ENCODE assay signal across 1 cellular context in the genomic region with DNA sequence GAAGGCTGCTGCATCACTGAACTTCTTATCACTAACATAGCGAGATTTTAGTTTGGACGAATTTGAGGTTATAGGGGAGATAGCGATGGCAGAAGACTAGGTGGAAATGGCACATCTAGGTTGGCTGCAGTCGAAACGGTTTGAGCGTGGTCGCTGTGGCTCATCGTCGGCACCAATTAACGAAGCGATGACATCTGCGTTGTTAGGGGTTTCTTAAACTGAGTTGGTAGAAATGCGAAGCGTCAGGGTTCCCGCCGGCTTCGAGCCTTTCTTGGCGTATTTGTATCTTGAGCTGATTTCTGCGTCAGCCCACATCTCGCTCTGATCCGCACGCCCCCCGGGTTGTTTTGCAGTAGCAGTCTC.
TF ChIP-seq lines count a peak whose summit lies in the region.

No MANE protein-coding gene starts in this region.

TF ChIP-seq in HepG2, 621 proteins besides CTCF, POLR2A, EP300 and RAD21 (continues in another document):
- TF ChIP-seq DMAP1 (CRISPR knock-in tag; IDR thresholded peaks at IDR 0.05) (no peak), PPARG (CRISPR knock-in tag; conservative IDR thresholded peaks at IDR 0.05) (no peak), KDM1A (CRISPR knock-in tag; IDR thresholded peaks at IDR 0.05) (no peak), ZNF30 (CRISPR knock-in tag; IDR thresholded peaks at IDR 0.05) (0 out of 2 replicates have a peak, but pooled peaks have one; percentile 23), SIN3A (IDR thresholded peaks at IDR 0.05; ENCODE audit: borderline replicate concordance, low read depth, low read length) (0 out of 2 replicates have a peak, but pooled peaks have one; percentile 13), TBX3 (IDR thresholded peaks at IDR 0.05; ENCODE audit: borderline replicate concordance) (no peak), YEATS2 (CRISPR knock-in tag; IDR thresholded peaks at IDR 0.05; ENCODE audit: borderline replicate concordance) (no peak), AGO2 (optimal IDR thresholded peaks at IDR 0.05; ENCODE audit: low read depth, low read length) (peak; percentile 28), ZNF598 (CRISPR knock-in tag; IDR thresholded peaks at IDR 0.05; ENCODE audit: borderline replicate concordance) (0 out of 2 replicates have a peak, but pooled peaks have one; percentile 44), CREM (IDR thresholded peaks at IDR 0.05) (no peak), CREM (CRISPR knock-in tag; IDR thresholded peaks at IDR 0.05) (no peak), RNF2 (conservative IDR thresholded peaks at IDR 0.05; ENCODE audit: low read depth) (0 out of 2 replicates have a peak, but pooled peaks have one; percentile 42), ZNF33A (CRISPR knock-in tag; IDR thresholded peaks at IDR 0.05; ENCODE audit: borderline replicate concordance) (0 out of 2 replicates have a peak, but pooled peaks have one; percentile 18), ZNF589 (CRISPR knock-in tag; conservative IDR thresholded peaks at IDR 0.05) (peak; percentile 18; the same call in 1 of the 2 replicates), ZNF180 (CRISPR knock-in tag; IDR thresholded peaks at IDR 0.05; ENCODE audit: borderline replicate concordance, low read depth) (no peak), E2F1 (CRISPR knock-in tag; IDR thresholded peaks at IDR 0.05) (0 out of 2 replicates have a peak, but pooled peaks have one; percentile 3), SP2 (CRISPR knock-in tag; IDR thresholded peaks at IDR 0.05) (no peak), ZNF451 (CRISPR knock-in tag; IDR thresholded peaks at IDR 0.05) (no peak), ZNF7 (CRISPR knock-in tag; IDR thresholded peaks at IDR 0.05) (no peak), ZNF124 (CRISPR knock-in tag; IDR thresholded peaks at IDR 0.05) (0 out of 2 replicates have a peak, but pooled peaks have one; percentile 4), ZNF33B (CRISPR knock-in tag; IDR thresholded peaks at IDR 0.05) (no peak), ZNF577 (CRISPR knock-in tag; IDR thresholded peaks at IDR 0.05; ENCODE audit: borderline replicate concordance, low read depth) (no peak), KLF16 (CRISPR knock-in tag; IDR thresholded peaks at IDR 0.05) (0 out of 4 replicates have a peak, but pooled peaks have one; percentile 11 to 66), THRA (CRISPR knock-in tag; IDR thresholded peaks at IDR 0.05; ENCODE audit: borderline replicate concordance) (no peak), ZSCAN20 (CRISPR knock-in tag; IDR thresholded peaks at IDR 0.05; ENCODE audit: borderline replicate concordance) (0 out of 2 replicates have a peak, but pooled peaks have one; percentile 11), THAP9 (CRISPR knock-in tag; IDR thresholded peaks at IDR 0.05; ENCODE audit: borderline replicate concordance) (no peak), SKI (IDR thresholded peaks at IDR 0.05; ENCODE audit: partially characterized antibody) (peak; percentile 7), ZNF747 (CRISPR knock-in tag; IDR thresholded peaks at IDR 0.05; ENCODE audit: borderline replicate concordance) (peak; percentile 32; the same call in 1 of the 2 replicates), ZNF780A (CRISPR knock-in tag; IDR thresholded peaks at IDR 0.05) (0 out of 2 replicates have a peak, but pooled peaks have one; percentile 2), NFIC (IDR thresholded peaks at IDR 0.05; ENCODE audit: low read length) (peak; percentile 9; the same call in 1 of the 2 replicates), ZNF230 (CRISPR knock-in tag; IDR thresholded peaks at IDR 0.05) (no peak), ZNF580 (CRISPR knock-in tag; IDR thresholded peaks at IDR 0.05; ENCODE audit: borderline replicate concordance, low read depth) (0 out of 2 replicates have a peak, but pooled peaks have one; percentile 4), ZNF205 (CRISPR knock-in tag; IDR thresholded peaks at IDR 0.05) (peak; percentile 25; the same call in 1 of the 2 replicates)
- TF ChIP-seq, protein P1, sequence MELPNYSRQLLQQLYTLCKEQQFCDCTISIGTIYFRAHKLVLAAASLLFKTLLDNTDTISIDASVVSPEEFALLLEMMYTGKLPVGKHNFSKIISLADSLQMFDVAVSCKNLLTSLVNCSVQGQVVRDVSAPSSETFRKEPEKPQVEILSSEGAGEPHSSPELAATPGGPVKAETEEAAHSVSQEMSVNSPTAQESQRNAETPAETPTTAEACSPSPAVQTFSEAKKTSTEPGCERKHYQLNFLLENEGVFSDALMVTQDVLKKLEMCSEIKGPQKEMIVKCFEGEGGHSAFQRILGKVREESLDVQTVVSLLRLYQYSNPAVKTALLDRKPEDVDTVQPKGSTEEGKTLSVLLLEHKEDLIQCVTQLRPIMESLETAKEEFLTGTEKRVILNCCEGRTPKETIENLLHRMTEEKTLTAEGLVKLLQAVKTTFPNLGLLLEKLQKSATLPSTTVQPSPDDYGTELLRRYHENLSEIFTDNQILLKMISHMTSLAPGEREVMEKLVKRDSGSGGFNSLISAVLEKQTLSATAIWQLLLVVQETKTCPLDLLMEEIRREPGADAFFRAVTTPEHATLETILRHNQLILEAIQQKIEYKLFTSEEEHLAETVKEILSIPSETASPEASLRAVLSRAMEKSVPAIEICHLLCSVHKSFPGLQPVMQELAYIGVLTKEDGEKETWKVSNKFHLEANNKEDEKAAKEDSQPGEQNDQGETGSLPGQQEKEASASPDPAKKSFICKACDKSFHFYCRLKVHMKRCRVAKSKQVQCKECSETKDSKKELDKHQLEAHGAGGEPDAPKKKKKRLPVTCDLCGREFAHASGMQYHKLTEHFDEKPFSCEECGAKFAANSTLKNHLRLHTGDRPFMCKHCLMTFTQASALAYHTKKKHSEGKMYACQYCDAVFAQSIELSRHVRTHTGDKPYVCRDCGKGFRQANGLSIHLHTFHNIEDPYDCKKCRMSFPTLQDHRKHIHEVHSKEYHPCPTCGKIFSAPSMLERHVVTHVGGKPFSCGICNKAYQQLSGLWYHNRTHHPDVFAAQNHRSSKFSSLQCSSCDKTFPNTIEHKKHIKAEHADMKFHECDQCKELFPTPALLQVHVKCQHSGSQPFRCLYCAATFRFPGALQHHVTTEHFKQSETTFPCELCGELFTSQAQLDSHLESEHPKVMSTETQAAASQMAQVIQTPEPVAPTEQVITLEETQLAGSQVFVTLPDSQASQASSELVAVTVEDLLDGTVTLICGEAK (IDR thresholded peaks at IDR 0.05) = no peak
- TF ChIP-seq, protein P1 (CRISPR knock-in tag; IDR thresholded peaks at IDR 0.05) = 0 out of 2 replicates have a peak, but pooled peaks have one; percentile 17
- TF ChIP-seq, protein P2, sequence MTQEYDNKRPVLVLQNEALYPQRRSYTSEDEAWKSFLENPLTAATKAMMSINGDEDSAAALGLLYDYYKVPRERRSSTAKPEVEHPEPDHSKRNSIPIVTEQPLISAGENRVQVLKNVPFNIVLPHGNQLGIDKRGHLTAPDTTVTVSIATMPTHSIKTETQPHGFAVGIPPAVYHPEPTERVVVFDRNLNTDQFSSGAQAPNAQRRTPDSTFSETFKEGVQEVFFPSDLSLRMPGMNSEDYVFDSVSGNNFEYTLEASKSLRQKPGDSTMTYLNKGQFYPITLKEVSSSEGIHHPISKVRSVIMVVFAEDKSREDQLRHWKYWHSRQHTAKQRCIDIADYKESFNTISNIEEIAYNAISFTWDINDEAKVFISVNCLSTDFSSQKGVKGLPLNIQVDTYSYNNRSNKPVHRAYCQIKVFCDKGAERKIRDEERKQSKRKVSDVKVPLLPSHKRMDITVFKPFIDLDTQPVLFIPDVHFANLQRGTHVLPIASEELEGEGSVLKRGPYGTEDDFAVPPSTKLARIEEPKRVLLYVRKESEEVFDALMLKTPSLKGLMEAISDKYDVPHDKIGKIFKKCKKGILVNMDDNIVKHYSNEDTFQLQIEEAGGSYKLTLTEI (CRISPR knock-in tag; conservative IDR thresholded peaks at IDR 0.05) = no peak
- TF ChIP-seq, protein P3, sequence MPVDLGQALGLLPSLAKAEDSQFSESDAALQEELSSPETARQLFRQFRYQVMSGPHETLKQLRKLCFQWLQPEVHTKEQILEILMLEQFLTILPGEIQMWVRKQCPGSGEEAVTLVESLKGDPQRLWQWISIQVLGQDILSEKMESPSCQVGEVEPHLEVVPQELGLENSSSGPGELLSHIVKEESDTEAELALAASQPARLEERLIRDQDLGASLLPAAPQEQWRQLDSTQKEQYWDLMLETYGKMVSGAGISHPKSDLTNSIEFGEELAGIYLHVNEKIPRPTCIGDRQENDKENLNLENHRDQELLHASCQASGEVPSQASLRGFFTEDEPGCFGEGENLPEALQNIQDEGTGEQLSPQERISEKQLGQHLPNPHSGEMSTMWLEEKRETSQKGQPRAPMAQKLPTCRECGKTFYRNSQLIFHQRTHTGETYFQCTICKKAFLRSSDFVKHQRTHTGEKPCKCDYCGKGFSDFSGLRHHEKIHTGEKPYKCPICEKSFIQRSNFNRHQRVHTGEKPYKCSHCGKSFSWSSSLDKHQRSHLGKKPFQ (CRISPR knock-in tag; IDR thresholded peaks at IDR 0.05; ENCODE audit: insufficient replicate concordance) = peak; percentile 49
- TF ChIP-seq, protein P4, sequence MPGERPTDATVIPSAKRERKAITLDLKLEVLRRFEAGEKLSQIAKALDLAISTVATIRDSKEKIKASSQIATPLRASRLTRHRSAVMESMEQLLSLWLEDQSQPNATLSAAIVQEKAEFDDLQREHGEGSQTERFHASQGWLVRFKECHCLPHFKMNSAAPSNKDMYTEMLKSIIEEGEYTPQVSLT (CRISPR knock-in tag; IDR thresholded peaks at IDR 0.05; ENCODE audit: borderline replicate concordance, low read depth) = no peak
